Comparison of ENCODE assay signal across 1 cellular context in the genomic region with DNA sequence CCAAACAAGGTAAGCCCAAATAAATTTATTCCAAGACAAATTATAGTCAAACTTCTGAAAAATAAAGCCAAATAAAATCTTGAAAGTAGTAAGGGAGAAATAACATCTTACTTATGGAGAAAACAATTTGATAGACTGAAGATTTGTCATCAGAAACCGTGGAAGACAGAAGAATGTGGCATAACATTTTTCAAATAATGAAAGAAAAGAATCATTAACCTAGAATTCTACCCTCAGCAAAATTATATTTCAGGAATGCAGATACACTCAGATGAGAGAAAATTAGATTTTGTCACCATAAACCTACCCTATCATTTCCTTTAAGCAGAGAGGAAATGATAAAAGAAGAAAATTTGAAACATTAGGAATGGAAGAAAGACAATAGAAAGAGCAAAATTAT.
TF ChIP-seq lines count a peak whose summit lies in the region.

No MANE protein-coding gene starts in this region.

TF ChIP-seq in HCT116, 20 proteins besides CTCF, POLR2A, EP300 and RAD21 (continued from another document):
- TF ChIP-seq REST (IDR thresholded peaks at IDR 0.05; ENCODE audit: low read depth): no peak
- TF ChIP-seq EGR1 (IDR thresholded peaks at IDR 0.05; ENCODE audit: low read depth): no peak
- TF ChIP-seq ZBTB33 (IDR thresholded peaks at IDR 0.05; ENCODE audit: extremely low read depth, insufficient replicate concordance, low read length): no peak
